In genomic region chr3:127459205-127459604, GRCh38 we compare ENCODE assay signal across 22 cellular contexts.
"Had no signal": no experiment of that assay in that cellular context is flagged by ENCODE, and none has a peak within 500 bp of the region (broad histone marks: within the 10 kb centered on the region; RNA-seq: fewer than 3 reads in every experiment).

No MANE protein-coding gene starts in this region.

- H3K36me3 Mint-ChIP-seq: activated CD8-positive, alpha-beta memory T cell treated with anti-CD3 and anti-CD28 coated beads, Interleukin-2, amount 10 ng/mL, durations not matched to agents 7 days and 5 days; activated naive CD4-positive, alpha-beta T cell treated with anti-CD3 and anti-CD28 coated beads, Interleukin-2, amount 10 ng/mL, durations not matched to agents 7 days and 5 days; activated naive CD8-positive, alpha-beta T cell treated with anti-CD3 and anti-CD28 coated beads for 36 hours had no signal

- H3K36me3 ChIP-seq: brain microvascular endothelial cell, cardiac muscle cell, SJSA1 had no signal

- DNase-seq: activated B cell treated with CpG ODN at 0.5 μM for 24 hours; activated CD4-positive, alpha-beta T cell treated with anti-CD3 and anti-CD28 coated beads for 1 hour; activated gamma-delta T cell; activated naive CD8-positive, alpha-beta T cell treated with anti-CD3 and anti-CD28 coated beads for 36 hours; brain microvascular endothelial cell; IMR-90; NCI-H1105 treated with DMSO at 0.1 percent for 48 hours; NCI-H1436 treated with DMSO at 0.1 percent for 48 hours; NCI-H1930; NCI-H2107; NCI-H226; NCI-H510A treated with DMSO at 0.1 percent for 48 hours; NK-92 treated with Interleukin-12 subunit alpha and Interleukin-12 subunit beta, amount 100 ng/mL, for 24 hours; SHP77; SW 1271 had no signal

- H3K4me1 Mint-ChIP-seq: activated CD4-positive, alpha-beta T cell treated with anti-CD3 and anti-CD28 coated beads, Interleukin-2, amount 10 ng/mL, durations not matched to agents 24 days and 14 days had no signal

- H3K27ac Mint-ChIP-seq: activated B cell treated with CpG ODN at 0.5 μM for 24 hours; activated CD4-positive, alpha-beta T cell treated with anti-CD3 and anti-CD28 coated beads, Interleukin-2, amount 10 ng/mL, durations not matched to agents 24 days and 14 days; activated CD8-positive, alpha-beta memory T cell treated with anti-CD3 and anti-CD28 coated beads, Interleukin-2, amount 10 ng/mL, durations not matched to agents 7 days and 5 days; activated naive CD4-positive, alpha-beta T cell treated with anti-CD3 and anti-CD28 coated beads, Interleukin-2, amount 10 ng/mL, durations not matched to agents 7 days and 5 days; activated naive CD8-positive, alpha-beta T cell treated with anti-CD3 and anti-CD28 coated beads for 36 hours; activated T-cell treated with anti-CD3 and anti-CD28 coated beads, Interleukin-2, amount 50 U/mL, for 24 hours; activated T-helper 1 cell treated with anti-CD3 and anti-CD28 coated beads, Interleukin-12 subunit alpha, Interleukin-12 subunit beta, Interleukin-2, Interleukin-4 antibody, amounts not matched to agents 30 ng/mL and 10 ng/mL and 1 ng/mL, durations not matched to agents 14 hours and 24 hours and 36 hours had no signal

- H3K9me3 Mint-ChIP-seq: activated B cell treated with CpG ODN at 0.5 μM for 24 hours; activated CD4-positive, alpha-beta T cell treated with anti-CD3 and anti-CD28 coated beads, Interleukin-2, amount 10 ng/mL, durations not matched to agents 24 days and 14 days; activated naive CD4-positive, alpha-beta T cell treated with anti-CD3 and anti-CD28 coated beads, Interleukin-2, amount 10 ng/mL, durations not matched to agents 7 days and 5 days; activated naive CD8-positive, alpha-beta T cell treated with anti-CD3 and anti-CD28 coated beads for 36 hours; activated T-cell treated with anti-CD3 and anti-CD28 coated beads, Interleukin-2, amount 50 U/mL, for 24 hours; activated T-helper 1 cell treated with anti-CD3 and anti-CD28 coated beads, Interleukin-12 subunit alpha, Interleukin-12 subunit beta, Interleukin-2, Interleukin-4 antibody, amounts not matched to agents 30 ng/mL and 10 ng/mL and 1 ng/mL, durations not matched to agents 14 hours and 24 hours and 36 hours had no signal

- H3K4me3 ChIP-seq: cardiac muscle cell, SJSA1 had no signal

- H3K4me3 Mint-ChIP-seq: activated B cell treated with CpG ODN at 0.5 μM for 24 hours; activated CD4-positive, alpha-beta T cell treated with anti-CD3 and anti-CD28 coated beads, Interleukin-2, amount 10 ng/mL, durations not matched to agents 24 days and 14 days; activated CD8-positive, alpha-beta memory T cell treated with anti-CD3 and anti-CD28 coated beads, Interleukin-2, amount 10 ng/mL, durations not matched to agents 7 days and 5 days; activated naive CD4-positive, alpha-beta T cell treated with anti-CD3 and anti-CD28 coated beads, Interleukin-2, amount 10 ng/mL, durations not matched to agents 7 days and 5 days; activated naive CD8-positive, alpha-beta T cell treated with anti-CD3 and anti-CD28 coated beads for 36 hours; activated T-cell treated with anti-CD3 and anti-CD28 coated beads, Interleukin-2, amount 50 U/mL, for 24 hours; activated T-helper 1 cell treated with anti-CD3 and anti-CD28 coated beads, Interleukin-12 subunit alpha, Interleukin-12 subunit beta, Interleukin-2, Interleukin-4 antibody, amounts not matched to agents 30 ng/mL and 10 ng/mL and 1 ng/mL, durations not matched to agents 14 hours and 24 hours and 36 hours had no signal

- H3K27ac ChIP-seq: brain microvascular endothelial cell, cardiac muscle cell, SJSA1 had no signal
